ENCODE assay signal across 1 cellular context in the genomic region with DNA sequence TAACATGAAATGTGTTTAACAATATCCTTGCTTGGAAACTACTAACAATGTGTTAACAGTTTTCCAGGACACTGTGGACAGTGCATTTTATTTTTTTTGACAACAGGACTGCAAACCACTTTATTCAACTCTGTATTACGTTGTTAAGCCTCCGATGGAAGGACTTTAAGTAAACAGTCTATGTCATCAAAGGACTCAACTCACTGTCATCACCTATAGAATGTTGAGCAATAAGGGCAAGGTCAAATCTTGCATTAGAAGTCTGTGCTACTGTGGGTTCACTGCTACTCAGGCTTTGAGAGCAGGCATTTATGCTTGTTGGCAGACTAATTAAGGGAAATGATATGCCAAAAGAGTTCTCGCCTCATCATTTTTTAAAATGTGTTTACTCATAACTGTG.
TF ChIP-seq lines count a peak whose summit lies in the region.

No MANE protein-coding gene starts in this region.

TF ChIP-seq in HepG2, 621 proteins besides CTCF, POLR2A, EP300 and RAD21 (continued from another document and continues in another):
- TF ChIP-seq, protein P1, sequence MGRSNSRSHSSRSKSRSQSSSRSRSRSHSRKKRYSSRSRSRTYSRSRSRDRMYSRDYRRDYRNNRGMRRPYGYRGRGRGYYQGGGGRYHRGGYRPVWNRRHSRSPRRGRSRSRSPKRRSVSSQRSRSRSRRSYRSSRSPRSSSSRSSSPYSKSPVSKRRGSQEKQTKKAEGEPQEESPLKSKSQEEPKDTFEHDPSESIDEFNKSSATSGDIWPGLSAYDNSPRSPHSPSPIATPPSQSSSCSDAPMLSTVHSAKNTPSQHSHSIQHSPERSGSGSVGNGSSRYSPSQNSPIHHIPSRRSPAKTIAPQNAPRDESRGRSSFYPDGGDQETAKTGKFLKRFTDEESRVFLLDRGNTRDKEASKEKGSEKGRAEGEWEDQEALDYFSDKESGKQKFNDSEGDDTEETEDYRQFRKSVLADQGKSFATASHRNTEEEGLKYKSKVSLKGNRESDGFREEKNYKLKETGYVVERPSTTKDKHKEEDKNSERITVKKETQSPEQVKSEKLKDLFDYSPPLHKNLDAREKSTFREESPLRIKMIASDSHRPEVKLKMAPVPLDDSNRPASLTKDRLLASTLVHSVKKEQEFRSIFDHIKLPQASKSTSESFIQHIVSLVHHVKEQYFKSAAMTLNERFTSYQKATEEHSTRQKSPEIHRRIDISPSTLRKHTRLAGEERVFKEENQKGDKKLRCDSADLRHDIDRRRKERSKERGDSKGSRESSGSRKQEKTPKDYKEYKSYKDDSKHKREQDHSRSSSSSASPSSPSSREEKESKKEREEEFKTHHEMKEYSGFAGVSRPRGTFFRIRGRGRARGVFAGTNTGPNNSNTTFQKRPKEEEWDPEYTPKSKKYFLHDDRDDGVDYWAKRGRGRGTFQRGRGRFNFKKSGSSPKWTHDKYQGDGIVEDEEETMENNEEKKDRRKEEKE (IDR thresholded peaks at IDR 0.05) = no peak
- TF ChIP-seq ZNF777 (CRISPR knock-in tag; IDR thresholded peaks at IDR 0.05) (no peak), DR1 (CRISPR knock-in tag; IDR thresholded peaks at IDR 0.05) (no peak), DNMT1 (CRISPR knock-in tag; IDR thresholded peaks at IDR 0.05) (no peak), FOXA1 (IDR thresholded peaks at IDR 0.05) (no peak), FOXA1 (CRISPR knock-in tag; IDR thresholded peaks at IDR 0.05) (peak; percentile 77), AGO2 (optimal IDR thresholded peaks at IDR 0.05; ENCODE audit: low read depth, low read length) (no peak), ZBTB21 (CRISPR knock-in tag; IDR thresholded peaks at IDR 0.05) (peak; percentile 36; the same call in 1 of the 2 replicates), ZBTB20 (CRISPR knock-in tag; IDR thresholded peaks at IDR 0.05; ENCODE audit: borderline replicate concordance, low read depth) (peak; percentile 99), PHF20 (CRISPR knock-in tag; IDR thresholded peaks at IDR 0.05) (no peak), ZNF75D (CRISPR knock-in tag; IDR thresholded peaks at IDR 0.05; ENCODE audit: borderline replicate concordance) (no peak), PAWR (CRISPR knock-in tag; IDR thresholded peaks at IDR 0.05; ENCODE audit: borderline replicate concordance) (no peak), KDM1A (CRISPR knock-in tag; IDR thresholded peaks at IDR 0.05) (no peak), CREM (IDR thresholded peaks at IDR 0.05) (no peak), CREM (CRISPR knock-in tag; IDR thresholded peaks at IDR 0.05) (no peak), ZNF468 (CRISPR knock-in tag; IDR thresholded peaks at IDR 0.05) (no peak), RELA (CRISPR knock-in tag; IDR thresholded peaks at IDR 0.05) (no peak), ARHGAP35 (CRISPR knock-in tag; IDR thresholded peaks at IDR 0.05; ENCODE audit: borderline replicate concordance) (no peak), ZNF326 (CRISPR knock-in tag; IDR thresholded peaks at IDR 0.05; ENCODE audit: borderline replicate concordance) (no peak), ZNF549 (CRISPR knock-in tag; IDR thresholded peaks at IDR 0.05) (no peak), NR2F1 (CRISPR knock-in tag; IDR thresholded peaks at IDR 0.05) (peak; percentile 92 to 93), AGO1 (IDR thresholded peaks at IDR 0.05; ENCODE audit: low read depth, low read length, poor library complexity, severe bottlenecking) (no peak), ZNF83 (CRISPR knock-in tag; IDR thresholded peaks at IDR 0.05; ENCODE audit: borderline replicate concordance) (no peak), RBFOX2 (IDR thresholded peaks at IDR 0.05; ENCODE audit: low read depth, low read length) (no peak), TCF7 (IDR thresholded peaks at IDR 0.05; ENCODE audit: low read depth) (no peak), ZMYM4 (CRISPR knock-in tag; IDR thresholded peaks at IDR 0.05) (peak; percentile 65; the same call in 1 of the 2 replicates), PPARG (CRISPR knock-in tag; conservative IDR thresholded peaks at IDR 0.05) (no peak), MAFF (IDR thresholded peaks at IDR 0.05; ENCODE audit: low read depth, low read length) (no peak), MIXL1 (CRISPR knock-in tag; IDR thresholded peaks at IDR 0.05) (0 out of 2 replicates have a peak, but pooled peaks have one; percentile 61), YY1 (IDR thresholded peaks at IDR 0.05; ENCODE audit: insufficient read depth, insufficient replicate concordance, low read depth, low read length) (no peak), ZNF616 (CRISPR knock-in tag; IDR thresholded peaks at IDR 0.05; ENCODE audit: low read depth) (no peak), HOXA7 (CRISPR knock-in tag; IDR thresholded peaks at IDR 0.05) (no peak), GABPA (IDR thresholded peaks at IDR 0.05; ENCODE audit: low read depth, low read length) (no peak), GABPA (CRISPR knock-in tag; IDR thresholded peaks at IDR 0.05; ENCODE audit: low read depth) (no peak)
- TF ChIP-seq, protein P2, sequence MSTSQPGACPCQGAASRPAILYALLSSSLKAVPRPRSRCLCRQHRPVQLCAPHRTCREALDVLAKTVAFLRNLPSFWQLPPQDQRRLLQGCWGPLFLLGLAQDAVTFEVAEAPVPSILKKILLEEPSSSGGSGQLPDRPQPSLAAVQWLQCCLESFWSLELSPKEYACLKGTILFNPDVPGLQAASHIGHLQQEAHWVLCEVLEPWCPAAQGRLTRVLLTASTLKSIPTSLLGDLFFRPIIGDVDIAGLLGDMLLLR (CRISPR knock-in tag; IDR thresholded peaks at IDR 0.05) = no peak
- TF ChIP-seq, protein P3, sequence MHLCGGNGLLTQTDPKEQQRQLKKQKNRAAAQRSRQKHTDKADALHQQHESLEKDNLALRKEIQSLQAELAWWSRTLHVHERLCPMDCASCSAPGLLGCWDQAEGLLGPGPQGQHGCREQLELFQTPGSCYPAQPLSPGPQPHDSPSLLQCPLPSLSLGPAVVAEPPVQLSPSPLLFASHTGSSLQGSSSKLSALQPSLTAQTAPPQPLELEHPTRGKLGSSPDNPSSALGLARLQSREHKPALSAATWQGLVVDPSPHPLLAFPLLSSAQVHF (CRISPR knock-in tag; IDR thresholded peaks at IDR 0.05) = no peak
- TF ChIP-seq, protein P4, sequence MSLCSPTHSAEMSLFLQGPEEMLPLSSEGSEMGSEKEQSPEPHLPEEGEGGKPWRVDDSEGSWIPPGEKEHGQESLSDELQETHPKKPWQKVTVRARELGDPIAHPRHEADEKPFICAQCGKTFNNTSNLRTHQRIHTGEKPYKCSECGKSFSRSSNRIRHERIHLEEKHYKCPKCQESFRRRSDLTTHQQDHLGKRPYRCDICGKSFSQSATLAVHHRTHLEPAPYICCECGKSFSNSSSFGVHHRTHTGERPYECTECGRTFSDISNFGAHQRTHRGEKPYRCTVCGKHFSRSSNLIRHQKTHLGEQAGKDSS (CRISPR knock-in tag; IDR thresholded peaks at IDR 0.05; ENCODE audit: borderline replicate concordance, low read depth) = no peak
- TF ChIP-seq, protein P5, sequence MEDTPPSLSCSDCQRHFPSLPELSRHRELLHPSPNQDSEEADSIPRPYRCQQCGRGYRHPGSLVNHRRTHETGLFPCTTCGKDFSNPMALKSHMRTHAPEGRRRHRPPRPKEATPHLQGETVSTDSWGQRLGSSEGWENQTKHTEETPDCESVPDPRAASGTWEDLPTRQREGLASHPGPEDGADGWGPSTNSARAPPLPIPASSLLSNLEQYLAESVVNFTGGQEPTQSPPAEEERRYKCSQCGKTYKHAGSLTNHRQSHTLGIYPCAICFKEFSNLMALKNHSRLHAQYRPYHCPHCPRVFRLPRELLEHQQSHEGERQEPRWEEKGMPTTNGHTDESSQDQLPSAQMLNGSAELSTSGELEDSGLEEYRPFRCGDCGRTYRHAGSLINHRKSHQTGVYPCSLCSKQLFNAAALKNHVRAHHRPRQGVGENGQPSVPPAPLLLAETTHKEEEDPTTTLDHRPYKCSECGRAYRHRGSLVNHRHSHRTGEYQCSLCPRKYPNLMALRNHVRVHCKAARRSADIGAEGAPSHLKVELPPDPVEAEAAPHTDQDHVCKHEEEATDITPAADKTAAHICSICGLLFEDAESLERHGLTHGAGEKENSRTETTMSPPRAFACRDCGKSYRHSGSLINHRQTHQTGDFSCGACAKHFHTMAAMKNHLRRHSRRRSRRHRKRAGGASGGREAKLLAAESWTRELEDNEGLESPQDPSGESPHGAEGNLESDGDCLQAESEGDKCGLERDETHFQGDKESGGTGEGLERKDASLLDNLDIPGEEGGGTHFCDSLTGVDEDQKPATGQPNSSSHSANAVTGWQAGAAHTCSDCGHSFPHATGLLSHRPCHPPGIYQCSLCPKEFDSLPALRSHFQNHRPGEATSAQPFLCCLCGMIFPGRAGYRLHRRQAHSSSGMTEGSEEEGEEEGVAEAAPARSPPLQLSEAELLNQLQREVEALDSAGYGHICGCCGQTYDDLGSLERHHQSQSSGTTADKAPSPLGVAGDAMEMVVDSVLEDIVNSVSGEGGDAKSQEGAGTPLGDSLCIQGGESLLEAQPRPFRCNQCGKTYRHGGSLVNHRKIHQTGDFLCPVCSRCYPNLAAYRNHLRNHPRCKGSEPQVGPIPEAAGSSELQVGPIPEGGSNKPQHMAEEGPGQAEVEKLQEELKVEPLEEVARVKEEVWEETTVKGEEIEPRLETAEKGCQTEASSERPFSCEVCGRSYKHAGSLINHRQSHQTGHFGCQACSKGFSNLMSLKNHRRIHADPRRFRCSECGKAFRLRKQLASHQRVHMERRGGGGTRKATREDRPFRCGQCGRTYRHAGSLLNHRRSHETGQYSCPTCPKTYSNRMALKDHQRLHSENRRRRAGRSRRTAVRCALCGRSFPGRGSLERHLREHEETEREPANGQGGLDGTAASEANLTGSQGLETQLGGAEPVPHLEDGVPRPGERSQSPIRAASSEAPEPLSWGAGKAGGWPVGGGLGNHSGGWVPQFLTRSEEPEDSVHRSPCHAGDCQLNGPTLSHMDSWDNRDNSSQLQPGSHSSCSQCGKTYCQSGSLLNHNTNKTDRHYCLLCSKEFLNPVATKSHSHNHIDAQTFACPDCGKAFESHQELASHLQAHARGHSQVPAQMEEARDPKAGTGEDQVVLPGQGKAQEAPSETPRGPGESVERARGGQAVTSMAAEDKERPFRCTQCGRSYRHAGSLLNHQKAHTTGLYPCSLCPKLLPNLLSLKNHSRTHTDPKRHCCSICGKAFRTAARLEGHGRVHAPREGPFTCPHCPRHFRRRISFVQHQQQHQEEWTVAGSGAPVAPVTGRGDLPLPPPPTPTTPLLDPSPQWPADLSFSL (CRISPR knock-in tag; IDR thresholded peaks at IDR 0.05) = no peak
- TF ChIP-seq, protein P6, sequence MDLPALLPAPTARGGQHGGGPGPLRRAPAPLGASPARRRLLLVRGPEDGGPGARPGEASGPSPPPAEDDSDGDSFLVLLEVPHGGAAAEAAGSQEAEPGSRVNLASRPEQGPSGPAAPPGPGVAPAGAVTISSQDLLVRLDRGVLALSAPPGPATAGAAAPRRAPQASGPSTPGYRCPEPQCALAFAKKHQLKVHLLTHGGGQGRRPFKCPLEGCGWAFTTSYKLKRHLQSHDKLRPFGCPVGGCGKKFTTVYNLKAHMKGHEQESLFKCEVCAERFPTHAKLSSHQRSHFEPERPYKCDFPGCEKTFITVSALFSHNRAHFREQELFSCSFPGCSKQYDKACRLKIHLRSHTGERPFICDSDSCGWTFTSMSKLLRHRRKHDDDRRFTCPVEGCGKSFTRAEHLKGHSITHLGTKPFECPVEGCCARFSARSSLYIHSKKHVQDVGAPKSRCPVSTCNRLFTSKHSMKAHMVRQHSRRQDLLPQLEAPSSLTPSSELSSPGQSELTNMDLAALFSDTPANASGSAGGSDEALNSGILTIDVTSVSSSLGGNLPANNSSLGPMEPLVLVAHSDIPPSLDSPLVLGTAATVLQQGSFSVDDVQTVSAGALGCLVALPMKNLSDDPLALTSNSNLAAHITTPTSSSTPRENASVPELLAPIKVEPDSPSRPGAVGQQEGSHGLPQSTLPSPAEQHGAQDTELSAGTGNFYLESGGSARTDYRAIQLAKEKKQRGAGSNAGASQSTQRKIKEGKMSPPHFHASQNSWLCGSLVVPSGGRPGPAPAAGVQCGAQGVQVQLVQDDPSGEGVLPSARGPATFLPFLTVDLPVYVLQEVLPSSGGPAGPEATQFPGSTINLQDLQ (CRISPR knock-in tag; IDR thresholded peaks at IDR 0.05) = no peak
- TF ChIP-seq, protein P7, sequence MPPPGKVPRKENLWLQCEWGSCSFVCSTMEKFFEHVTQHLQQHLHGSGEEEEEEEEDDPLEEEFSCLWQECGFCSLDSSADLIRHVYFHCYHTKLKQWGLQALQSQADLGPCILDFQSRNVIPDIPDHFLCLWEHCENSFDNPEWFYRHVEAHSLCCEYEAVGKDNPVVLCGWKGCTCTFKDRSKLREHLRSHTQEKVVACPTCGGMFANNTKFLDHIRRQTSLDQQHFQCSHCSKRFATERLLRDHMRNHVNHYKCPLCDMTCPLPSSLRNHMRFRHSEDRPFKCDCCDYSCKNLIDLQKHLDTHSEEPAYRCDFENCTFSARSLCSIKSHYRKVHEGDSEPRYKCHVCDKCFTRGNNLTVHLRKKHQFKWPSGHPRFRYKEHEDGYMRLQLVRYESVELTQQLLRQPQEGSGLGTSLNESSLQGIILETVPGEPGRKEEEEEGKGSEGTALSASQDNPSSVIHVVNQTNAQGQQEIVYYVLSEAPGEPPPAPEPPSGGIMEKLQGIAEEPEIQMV (CRISPR knock-in tag; IDR thresholded peaks at IDR 0.05; ENCODE audit: low read depth) = no peak
- TF ChIP-seq, protein P8, sequence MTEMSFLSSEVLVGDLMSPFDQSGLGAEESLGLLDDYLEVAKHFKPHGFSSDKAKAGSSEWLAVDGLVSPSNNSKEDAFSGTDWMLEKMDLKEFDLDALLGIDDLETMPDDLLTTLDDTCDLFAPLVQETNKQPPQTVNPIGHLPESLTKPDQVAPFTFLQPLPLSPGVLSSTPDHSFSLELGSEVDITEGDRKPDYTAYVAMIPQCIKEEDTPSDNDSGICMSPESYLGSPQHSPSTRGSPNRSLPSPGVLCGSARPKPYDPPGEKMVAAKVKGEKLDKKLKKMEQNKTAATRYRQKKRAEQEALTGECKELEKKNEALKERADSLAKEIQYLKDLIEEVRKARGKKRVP (CRISPR knock-in tag; IDR thresholded peaks at IDR 0.05) = peak in 1 of 2 experiments; percentile 56; a peak in 2 of 4 replicates
- TF ChIP-seq, protein P9, sequence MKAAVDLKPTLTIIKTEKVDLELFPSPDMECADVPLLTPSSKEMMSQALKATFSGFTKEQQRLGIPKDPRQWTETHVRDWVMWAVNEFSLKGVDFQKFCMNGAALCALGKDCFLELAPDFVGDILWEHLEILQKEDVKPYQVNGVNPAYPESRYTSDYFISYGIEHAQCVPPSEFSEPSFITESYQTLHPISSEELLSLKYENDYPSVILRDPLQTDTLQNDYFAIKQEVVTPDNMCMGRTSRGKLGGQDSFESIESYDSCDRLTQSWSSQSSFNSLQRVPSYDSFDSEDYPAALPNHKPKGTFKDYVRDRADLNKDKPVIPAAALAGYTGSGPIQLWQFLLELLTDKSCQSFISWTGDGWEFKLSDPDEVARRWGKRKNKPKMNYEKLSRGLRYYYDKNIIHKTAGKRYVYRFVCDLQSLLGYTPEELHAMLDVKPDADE (CRISPR knock-in tag; IDR thresholded peaks at IDR 0.05) = no peak
- TF ChIP-seq, protein P10, sequence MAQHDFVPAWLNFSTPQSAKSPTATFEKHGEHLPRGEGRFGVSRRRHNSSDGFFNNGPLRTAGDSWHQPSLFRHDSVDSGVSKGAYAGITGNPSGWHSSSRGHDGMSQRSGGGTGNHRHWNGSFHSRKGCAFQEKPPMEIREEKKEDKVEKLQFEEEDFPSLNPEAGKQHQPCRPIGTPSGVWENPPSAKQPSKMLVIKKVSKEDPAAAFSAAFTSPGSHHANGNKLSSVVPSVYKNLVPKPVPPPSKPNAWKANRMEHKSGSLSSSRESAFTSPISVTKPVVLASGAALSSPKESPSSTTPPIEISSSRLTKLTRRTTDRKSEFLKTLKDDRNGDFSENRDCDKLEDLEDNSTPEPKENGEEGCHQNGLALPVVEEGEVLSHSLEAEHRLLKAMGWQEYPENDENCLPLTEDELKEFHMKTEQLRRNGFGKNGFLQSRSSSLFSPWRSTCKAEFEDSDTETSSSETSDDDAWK (CRISPR knock-in tag; IDR thresholded peaks at IDR 0.05) = no peak
